1 cellular context compared by ENCODE assay signal in genomic region chr3:57943525-57944312, GRCh38.
TF ChIP-seq lines count a peak whose summit lies in the region.

No MANE protein-coding gene starts in this region.

TF ChIP-seq in WTC11, 78 proteins besides CTCF, POLR2A, EP300 and RAD21 (continued from another document):
- TF ChIP-seq AFF4 (CRISPR knock-in tag; IDR thresholded peaks at IDR 0.05; ENCODE audit: borderline replicate concordance) (no peak), MLX (CRISPR knock-in tag; IDR thresholded peaks at IDR 0.05) (no peak), ZNF219 (CRISPR knock-in tag; IDR thresholded peaks at IDR 0.05; ENCODE audit: borderline replicate concordance) (no peak), GTF2I (CRISPR knock-in tag; conservative IDR thresholded peaks at IDR 0.05) (no peak), ZNF138 (CRISPR knock-in tag; conservative IDR thresholded peaks at IDR 0.05) (no peak), FOXK1 (CRISPR knock-in tag; IDR thresholded peaks at IDR 0.05) (no peak), MAX (CRISPR knock-in tag; IDR thresholded peaks at IDR 0.05) (no peak), RORB (CRISPR knock-in tag; IDR thresholded peaks at IDR 0.05) (no peak), IRF2 (CRISPR knock-in tag; IDR thresholded peaks at IDR 0.05; ENCODE audit: borderline replicate concordance, low read depth) (no peak), GABPB1 (CRISPR knock-in tag; IDR thresholded peaks at IDR 0.05) (no peak)
